Comparison of ENCODE assay signal across 24 cellular contexts in the genomic region with DNA sequence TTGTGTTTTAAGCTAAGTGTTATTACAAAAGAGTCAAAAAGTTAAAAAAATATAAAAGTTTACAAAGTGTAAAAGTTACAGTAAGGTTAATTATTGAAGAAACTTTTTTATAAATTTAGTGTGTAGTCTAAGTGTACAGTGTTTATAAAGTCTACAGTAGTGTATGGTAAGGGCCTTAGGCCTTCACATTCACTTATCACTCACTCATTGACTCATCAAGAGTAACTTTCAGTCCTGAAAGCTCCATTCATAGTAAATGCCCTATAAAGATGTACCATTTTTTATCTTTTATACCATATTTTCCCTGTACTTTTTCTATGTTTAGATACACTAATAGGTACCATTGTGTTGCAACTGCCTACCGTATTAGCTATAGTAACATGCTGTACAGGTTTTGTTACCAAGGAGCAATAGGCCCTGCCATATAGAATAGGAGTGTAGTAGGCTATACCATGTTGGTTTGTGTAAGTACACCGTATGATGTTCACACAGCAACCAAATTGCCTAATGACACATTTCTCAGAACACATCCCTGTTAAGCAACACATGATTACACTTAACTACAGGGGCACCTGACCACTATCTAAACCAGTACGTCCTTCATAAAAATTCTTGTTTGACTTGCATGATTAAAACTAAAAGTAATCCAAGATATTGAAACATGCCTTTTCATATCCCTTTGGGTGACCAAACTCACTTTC.
"Had no signal": no experiment of that assay in that cellular context is flagged by ENCODE, and none has a peak within 500 bp of the region (broad histone marks: within the 10 kb centered on the region; RNA-seq: fewer than 3 reads in every experiment).

No MANE protein-coding gene starts in this region.

- ATAC-seq: activated CD4-positive, CD25-positive, alpha-beta regulatory T cell treated with anti-CD3 and anti-CD28 coated beads, Interleukin-2, amount 50 U/mL, for 24 hours; activated CD8-positive, alpha-beta T cell treated with anti-CD3 and anti-CD28 coated beads, Interleukin-2, amount 10 ng/mL, durations not matched to agents 7 days and 5 days; activated naive CD8-positive, alpha-beta T cell treated with anti-CD3 and anti-CD28 coated beads, Interleukin-2, amount 50 U/mL, for 24 hours; body of pancreas; left lung; sciatic nerve had no signal

- DNase-seq: activated CD4-positive, alpha-beta T cell treated with anti-CD3 and anti-CD28 coated beads, Interleukin-2, amount 50 U/mL, for 1 hour; activated CD8-positive, alpha-beta T cell treated with anti-CD3 and anti-CD28 coated beads, Interleukin-2, amount 10 ng/mL, durations not matched to agents 7 days and 5 days; activated effector memory CD4-positive, alpha-beta T cell treated with Interleukin-2 at 50 U/mL for 16 hours; activated naive CD4-positive, alpha-beta T cell treated with anti-CD3 and anti-CD28 coated beads for 36 hours; activated naive CD8-positive, alpha-beta T cell treated with anti-CD3 and anti-CD28 coated beads, Interleukin-2, amount 50 U/mL, for 24 hours; anterior cingulate cortex; body of pancreas; effector CD4-positive, alpha-beta T cell; erythroblast; foreskin fibroblast; left lung; naive B cell; stimulated activated CD4-positive, alpha-beta T cell treated with anti-CD3 and anti-CD28 coated beads, Interleukin-15, amount 100 ng/mL, for 24 hours; stimulated activated CD4-positive, alpha-beta T cell treated with anti-CD3 and anti-CD28 coated beads, Interleukin-2, amount 100 ng/mL, for 48 hours; stimulated activated CD8-positive, alpha-beta memory T cell treated with anti-CD3 and anti-CD28 coated beads, Interleukin-4, amount 100 ng/mL, for 48 hours; stimulated activated naive CD4-positive, alpha-beta T cell treated with Interleukin-2 at 50 U/mL for 16 hours had no signal

- H3K27ac ChIP-seq: body of pancreas, cardiac muscle cell, left lung, neural progenitor cell, thoracic aorta, VCaP had no signal

- H3K4me3 ChIP-seq: body of pancreas, cardiac muscle cell, left lung, lung, neural progenitor cell, smooth muscle cell, thoracic aorta had no signal

- H3K4me1 ChIP-seq: body of pancreas, left lung, neural progenitor cell had no signal

- H3K36me3 ChIP-seq: cardiac muscle cell, thoracic aorta had no signal

- H3K27me3 ChIP-seq: body of pancreas, cardiac muscle cell, left lung, neural progenitor cell had no signal

- H3K9me3 ChIP-seq: body of pancreas, thoracic aorta had no signal
